21 cellular contexts compared by ENCODE assay signal in genomic region chr5:122469520-122469919, GRCh38.
"Had no signal": no experiment of that assay in that cellular context is flagged by ENCODE, and none has a peak within 500 bp of the region (broad histone marks: within the 10 kb centered on the region; RNA-seq: fewer than 3 reads in every experiment).

No MANE protein-coding gene starts in this region.

- H3K27me3 ChIP-seq: MG63 had no signal

- H3K36me3 ChIP-seq: MG63, SJSA1 had no signal

- H3K4me3 ChIP-seq: MG63, SJSA1, SK-N-MC had no signal

- H3K4me1 ChIP-seq: SJSA1 had no signal

- H3K9me3 ChIP-seq: MG63, SJSA1 had no signal

- DNase-seq: IMR-90, Karpas-422, KG1, MG63, NCI-H1092, NCI-H1436, NCI-H187, NCI-H2029, NCI-H2081 treated with DMSO at 0.1 percent for 48 hours, NCI-H2171, NCI-H226, NCI-H446, NCI-H510A, NCI-H524 treated with DMSO at 0.1 percent for 48 hours, NCI-H774, PC-3, Right ventricle myocardium superior, SIG-M5 had no signal

- H3K27ac ChIP-seq: SJSA1, SK-N-MC had no signal

- FAIRE-seq: HepG2 had no signal
